In the genomic region with DNA sequence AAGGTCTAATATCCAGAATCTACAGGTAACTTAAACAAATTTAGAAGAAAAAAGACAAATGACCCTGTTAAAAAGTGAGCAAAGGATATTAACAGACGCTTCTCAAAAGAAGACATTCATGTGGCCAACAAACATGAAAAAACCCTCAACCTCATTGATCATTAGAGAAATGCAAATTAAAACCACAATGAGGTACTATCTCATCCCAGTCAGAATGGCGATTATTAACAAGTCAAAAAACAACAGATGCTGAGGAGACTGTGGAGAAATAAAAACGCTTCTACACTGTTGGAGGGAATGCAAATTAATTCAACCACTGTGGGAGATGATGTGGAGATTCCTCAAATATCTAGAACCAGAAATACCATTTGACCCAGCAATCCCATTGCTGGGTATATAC, we compare ENCODE assay signal across 17 cellular contexts.
A peak's percentile ranks its signal among the peaks of the same experiment; 100 is the strongest.
DNase-seq lines count a peak whose midpoint lies in the region; ATAC-seq and TF ChIP-seq lines count a peak whose summit lies in the region.
"Had no signal": no experiment of that assay in that cellular context is flagged by ENCODE, and none has a peak within 500 bp of the region (broad histone marks: within the 10 kb centered on the region; RNA-seq: fewer than 3 reads in every experiment).

No MANE protein-coding gene starts in this region.

- DNase-seq in NCI-H526 treated with DMSO at 0.1 percent for 48 hours (lab: John Stamatoyannopoulos, UW) = peak; percentile 4
- DNase-seq in left lung = no peak
- no peak for DNase-seq in C1 segment of cervical spinal cord (lab: John Stamatoyannopoulos, UW)
- DNase-seq in SIG-M5 (lab: John Stamatoyannopoulos, UW) = no peak
- DNase-seq: Caco-2; CD4-positive, CD25-positive, alpha-beta regulatory T cell; CD8-positive, alpha-beta T cell; DMS153; DND-41; GM23248; H9 had no signal

- no peaks in the 10 kb centered on the region for H3K36me3 ChIP-seq in left lung

- ATAC-seq in GM19463 (IDR thresholded peaks at IDR 0.05; ENCODE audit: unreplicated experiment) (peak; percentile 77), HG02763 (IDR thresholded peaks at IDR 0.05; ENCODE audit: unreplicated experiment) (peak; percentile 56), HG03354 (IDR thresholded peaks at IDR 0.05; ENCODE audit: poor library complexity, severe bottlenecking, unreplicated experiment) (peak; percentile 71), left lung (no peak), HG03039 (IDR thresholded peaks at IDR 0.05; ENCODE audit: unreplicated experiment) (no peak)
- ATAC-seq: CD8-positive, alpha-beta T cell; HCT116 had no signal

- intact Hi-C loops in left lung (cut with DNase I) = no loop called here

- no peaks in the 10 kb centered on the region for H3K9me3 ChIP-seq in left lung
- H3K9me3 ChIP-seq: Caco-2 had no signal

- H3K4me3 ChIP-seq in left lung = no peak overlapping the region
- H3K4me3 ChIP-seq: GM23248 had no signal

- H3K27ac ChIP-seq in left lung = no peak overlapping the region
- H3K27ac ChIP-seq: C4-2B, GM23248 had no signal

- TF ChIP-seq CTCF in left lung (IDR thresholded peaks at IDR 0.05) = no peak

- no peaks in the 10 kb centered on the region for H3K27me3 ChIP-seq in left lung

- no peaks in the 10 kb centered on the region for H3K4me1 ChIP-seq in left lung
- H3K4me1 ChIP-seq: Caco-2 had no signal

Comparison
In these comparisons a context has a peak if more than half of its experiments do, and no peak if none do; other contexts are left out.
1. ATAC-seq: peak in GM19463 (single experiment), HG02763 (single experiment) and HG03354 (single experiment); none in left lung (single experiment) and HG03039 (single experiment).